ENCODE assay signal across 10 cellular contexts in genomic region chr4:127967141-127967775, GRCh38. TPM values are rescaled to one million over a fixed set of nuclear protein-coding genes. Genes with fewer than 3 reads are reported as not detected.
DNase-seq lines count a peak whose midpoint lies in the region; ATAC-seq and TF ChIP-seq lines count a peak whose summit lies in the region.
"Had no signal": no experiment of that assay in that cellular context is flagged by ENCODE, and none has a peak within 500 bp of the region (broad histone marks: within the 10 kb centered on the region; RNA-seq: fewer than 3 reads in every experiment).

No MANE protein-coding gene starts in this region.

- H3K36me3 ChIP-seq in DND-41 (ENCODE audit: insufficient read depth, low read length): peaks cover 22% of the 10 kb centered on the region

- H3K27me3 Mint-ChIP-seq in activated B cell treated with CpG ODN at 0.5 μM for 24 hours: no peaks in the 10 kb centered on the region

- H3K9ac ChIP-seq in DND-41 (ENCODE audit: low read depth, low read length): no peak overlapping the region

- POLR2A ChIA-PET in activated B cell treated with CpG ODN at 0.5 μM for 24 hours (lab: Charles Lee): interaction anchor here (0.7 kb wide), 1 partner anchor 91 kb away, joined by 4 read pairs; no protein-coding TSS in a partner anchor

- no peaks in the 10 kb centered on the region for H3K9me3 Mint-ChIP-seq in activated B cell treated with CpG ODN at 0.5 μM for 24 hours

- H2AFZ ChIP-seq in DND-41 (ENCODE audit: low read depth, low read length): no peak overlapping the region

- intact Hi-C loops in activated B cell treated with CpG ODN at 0.5 μM for 24 hours (cut with micrococcal nuclease): loop anchor here (5.0 kb wide), 1 partner anchor 185 kb away; the partner anchor contains the start of gene HSPA4L

- TF ChIP-seq CTCF in AG10803 (conservative IDR thresholded peaks at IDR 0.05; ENCODE audit: low read length) (no peak), DND-41 (IDR thresholded peaks at IDR 0.05; ENCODE audit: borderline replicate concordance, extremely low read depth, low read length, poor library complexity, severe bottlenecking) (no peak), activated B cell treated with CpG ODN at 0.5 μM for 24 hours (IDR thresholded peaks at IDR 0.05) (no peak)

- peak; percentile 6 for DNase-seq in AG10803 (ENCODE audit: low read depth)
- DNase-seq in DND-41: no peak
- no peak for DNase-seq in activated B cell treated with CpG ODN at 0.5 μM for 24 hours
- peak; percentile 4 for DNase-seq in glomerular visceral epithelial cell (ENCODE audit: extremely low spot score)
- no peak for DNase-seq in GDM1 (lab: John Stamatoyannopoulos, UW)
- DNase-seq in inferior parietal cortex (ENCODE audit: extremely low spot score): no peak
- DNase-seq: MV-4-11, NCI-H526 treated with DMSO at 0.1 percent for 48 hours had no signal

- no peak overlapping the region for H3K27ac ChIP-seq in DND-41 (ENCODE audit: low read length)

- CTCF ChIA-PET in activated B cell treated with CpG ODN at 0.5 μM for 24 hours (lab: Charles Lee): no interaction called here

- H3K4me1 ChIP-seq in DND-41 (ENCODE audit: insufficient read depth, low read length): peaks cover 35% of the 10 kb centered on the region

- peaks cover 89% of the 10 kb centered on the region for H3K79me2 ChIP-seq in DND-41 (ENCODE audit: insufficient read depth, low read length)

- H4K20me1 ChIP-seq in DND-41 (ENCODE audit: insufficient read depth, low read length): peaks cover 9% of the 10 kb centered on the region; the same call in 1 of the 2 replicates

- peak overlapping the region; percentile 28 for H3K4me3 Mint-ChIP-seq in activated B cell treated with CpG ODN at 0.5 μM for 24 hours

- H3K27me3 ChIP-seq in DND-41 (ENCODE audit: insufficient read depth, low read length, poor library complexity): no peaks in the 10 kb centered on the region

- peaks cover 30% of the 10 kb centered on the region for H3K4me1 Mint-ChIP-seq in activated B cell treated with CpG ODN at 0.5 μM for 24 hours

- H3K36me3 Mint-ChIP-seq in activated B cell treated with CpG ODN at 0.5 μM for 24 hours (ENCODE audit: low read depth): peaks cover 19% of the 10 kb centered on the region

- no peaks in the 10 kb centered on the region for H3K9me3 ChIP-seq in DND-41 (ENCODE audit: insufficient read depth, low read length, severe bottlenecking)

- no peak for ATAC-seq in DND-41 (ENCODE audit: insufficient read depth, low read depth)
- no peak for ATAC-seq in activated B cell treated with CpG ODN at 0.5 μM for 24 hours (ENCODE audit: low read depth)
- no peak for ATAC-seq in HG03521 (IDR thresholded peaks at IDR 0.05; ENCODE audit: unreplicated experiment)
- no peak for ATAC-seq in HG03097 (IDR thresholded peaks at IDR 0.05; ENCODE audit: low FRiP score, unreplicated experiment)

- H3K27ac Mint-ChIP-seq in activated B cell treated with CpG ODN at 0.5 μM for 24 hours: no peak overlapping the region

- no peak overlapping the region for H3K4me3 ChIP-seq in AG10803 (ENCODE audit: low read length)
- 0 out of 4 replicates have a peak overlapping the region, but pooled peaks of 1 of the 2 experiments have one; percentile 29 for H3K4me3 ChIP-seq in DND-41 (ENCODE audit: low read depth in 1 of 2, low read length in 2 of 2)

- peak overlapping the region; percentile 52 for H3K4me2 ChIP-seq in DND-41 (ENCODE audit: insufficient read depth, low read length)

RNA-seq across cellular contexts. Expression of gene ABHD18, which starts 2.1 kb away (rescaled TPM):
- 12.8 and 13.9 TPM in 2 replicates for total RNA-seq in activated B cell treated with CpG ODN at 0.5 μM for 24 hours

RNA-seq across cellular contexts. Expression of gene MFSD8, which starts 2.3 kb away (rescaled TPM):
- 30.8 and 31.1 TPM in 2 replicates for total RNA-seq in activated B cell treated with CpG ODN at 0.5 μM for 24 hours

Comparison
In these comparisons a context has a peak if more than half of its experiments do, and no peak if none do; other contexts are left out.
1. DNase-seq: peak in AG10803 (single experiment) and glomerular visceral epithelial cell (single experiment); none in DND-41 (single experiment), activated B cell treated with CpG ODN at 0.5 μM for 24 hours (single experiment), GDM1 (single experiment) and inferior parietal cortex (single experiment).